In genomic region chr13:109426690-109426990, GRCh38 we compare ENCODE assay signal across 20 cellular contexts.
DNase-seq lines count a peak whose midpoint lies in the region; FAIRE-seq and TF ChIP-seq lines count a peak whose summit lies in the region.
"Had no signal": no experiment of that assay in that cellular context is flagged by ENCODE, and none has a peak within 500 bp of the region (broad histone marks: within the 10 kb centered on the region; RNA-seq: fewer than 3 reads in every experiment).

No MANE protein-coding gene starts in this region.

- no peaks in the 10 kb centered on the region for H3K36me3 Mint-ChIP-seq in astrocyte (ENCODE audit: low read depth, unreplicated experiment)
- H3K36me3 Mint-ChIP-seq: CD4-positive, CD25-positive, alpha-beta regulatory T cell; CD8-positive, alpha-beta memory T cell had no signal

- no peaks in the 10 kb centered on the region for H3K79me2 ChIP-seq in mammary epithelial cell (ENCODE audit: insufficient read depth, low read length)
- no peaks in the 10 kb centered on the region for H3K79me2 ChIP-seq in astrocyte (ENCODE audit: insufficient read depth, low read length)

- H3K4me1 Mint-ChIP-seq in astrocyte (ENCODE audit: low read depth, unreplicated experiment) = peaks cover 12% of the 10 kb centered on the region
- H3K4me1 Mint-ChIP-seq: CD4-positive, CD25-positive, alpha-beta regulatory T cell; CD8-positive, alpha-beta memory T cell had no signal

- intact Hi-C loops in mammary epithelial cell (cut with micrococcal nuclease) (no loop called here), breast epithelium (cut with DNase I; ENCODE audit: low total_unique reads) (no loop called here), prostate gland (cut with DNase I) (no loop called here)

- CTCF ChIA-PET in mammary epithelial cell (lab: Charles Lee; ENCODE audit: low non-redundant PET) = no interaction called here

- H2AFZ ChIP-seq in mammary epithelial cell (ENCODE audit: low read depth, low read length) = peak overlapping the region; percentile 37
- no peak overlapping the region for H2AFZ ChIP-seq in astrocyte (ENCODE audit: low read depth, low read length)

- H3K36me3 ChIP-seq in mammary epithelial cell (ENCODE audit: insufficient read depth, low read length) (no peaks in the 10 kb centered on the region), breast epithelium (no peaks in the 10 kb centered on the region), astrocyte (ENCODE audit: insufficient read depth, low read length) (no peaks in the 10 kb centered on the region), prostate gland (no peaks in the 10 kb centered on the region)
- H3K36me3 ChIP-seq: HAP-1 had no signal

- H3K9me3 ChIP-seq in mammary epithelial cell (replicated peaks; ENCODE audit: insufficient read depth, low read length) (peaks cover 4% of the 10 kb centered on the region), breast epithelium (no peaks in the 10 kb centered on the region), astrocyte (ENCODE audit: insufficient read depth, low read depth, low read length) (no peaks in the 10 kb centered on the region), prostate gland (no peaks in the 10 kb centered on the region)
- H3K9me3 ChIP-seq: A549, HAP-1 had no signal

- dilution Hi-C loops in mammary epithelial cell (cut with HindIII; ENCODE audit: low sequenced_read_pairs) = no loop called here

- BruUV-seq in mammary epithelial cell (replicated peaks; lab: Mats Ljungman, UMichigan) = no TSS peak

- H3K27ac ChIP-seq in mammary epithelial cell (ENCODE audit: insufficient read depth, low read depth, low read length) = no peak overlapping the region
- no peak overlapping the region for H3K27ac ChIP-seq in breast epithelium
- no peak overlapping the region for H3K27ac ChIP-seq in astrocyte (ENCODE audit: low read depth, low read length)
- H3K27ac ChIP-seq in prostate gland = no peak overlapping the region
- H3K27ac ChIP-seq: 22Rv1, A549 had no signal

- peaks cover 19% of the 10 kb centered on the region for H3K9me3 Mint-ChIP-seq in astrocyte (ENCODE audit: unreplicated experiment)

- peaks cover 8% of the 10 kb centered on the region for H3K4me1 ChIP-seq in mammary epithelial cell (ENCODE audit: insufficient read depth, low read length)
- no peaks in the 10 kb centered on the region for H3K4me1 ChIP-seq in breast epithelium
- H3K4me1 ChIP-seq in astrocyte (ENCODE audit: insufficient read depth, low read length) = no peaks in the 10 kb centered on the region
- H3K4me1 ChIP-seq in prostate gland (replicated peaks) = no peaks in the 10 kb centered on the region
- H3K4me1 ChIP-seq: A549, HAP-1 had no signal

- FAIRE-seq in astrocyte (lab: Jason Lieb, UNC) = no peak
- FAIRE-seq: A549, GM12878, GM19239, H1 had no signal

- no peak overlapping the region for H3K4me3 ChIP-seq in mammary epithelial cell (replicated peaks in 1 of 3; ENCODE audit: insufficient read depth in 1 of 3, low read depth in 2 of 3, low read length in 3 of 3)
- H3K4me3 ChIP-seq in breast epithelium = no peak overlapping the region
- H3K4me3 ChIP-seq in astrocyte (ENCODE audit: insufficient read depth, low read depth, low read length) = no peak overlapping the region
- no peak overlapping the region for H3K4me3 ChIP-seq in prostate gland
- H3K4me3 ChIP-seq: A549, GM12878, HAP-1 had no signal

- DNase-seq in mammary epithelial cell = no peak
- no peak for DNase-seq in breast epithelium (ENCODE audit: low spot score in 2 of 2)
- peak; percentile 14 for DNase-seq in astrocyte (ENCODE audit: low read depth)
- DNase-seq in iris pigment epithelial cell (ENCODE audit: low read depth) = peak; percentile 18
- no peak for DNase-seq in prostate gland (ENCODE audit: low spot score)
- no peak for DNase-seq in NCI-H1694 (lab: John Stamatoyannopoulos, UW)
- no peak for DNase-seq in NCI-H524 (lab: John Stamatoyannopoulos, UW)
- DNase-seq: C1 segment of cervical spinal cord; CD4-positive, CD25-positive, alpha-beta regulatory T cell; CD8-positive, alpha-beta memory T cell; COR-L47; DMS 273 treated with DMSO at 0.1 percent for 48 hours; DMS53; DND-41 had no signal

- H3K4me2 ChIP-seq in mammary epithelial cell (ENCODE audit: insufficient read depth, low read depth, low read length) (no peak overlapping the region), astrocyte (ENCODE audit: low read length) (no peak overlapping the region)
- H3K4me2 ChIP-seq: A549 had no signal

- TF ChIP-seq POLR2A in breast epithelium (IDR thresholded peaks at IDR 0.05) (no peak), prostate gland (IDR thresholded peaks at IDR 0.05) (no peak)

- in situ Hi-C loops in mammary epithelial cell (cut with MboI; ENCODE audit: low sequenced_read_pairs in 2 of 2) = loop anchor here in 1 of 2 donors (25.0 kb wide), 1 partner anchor 686 kb away; no protein-coding TSS in a partner anchor

- no peaks in the 10 kb centered on the region for H3K27me3 Mint-ChIP-seq in astrocyte (ENCODE audit: low read depth, unreplicated experiment)

- no peak overlapping the region for H3K9ac ChIP-seq in mammary epithelial cell (ENCODE audit: insufficient read depth, low read length)
- H3K9ac ChIP-seq in astrocyte (ENCODE audit: low read length) = no peak overlapping the region

- WGBS in mammary epithelial cell (ENCODE audit: low coverage, missing lambda C conversion rate) = 75% methylated on average over 1 of the region's 1 CpG
- WGBS in prostate gland = 86% methylated on average over 1 of the region's 1 CpG

- no peaks in the 10 kb centered on the region for H3K27me3 ChIP-seq in mammary epithelial cell (ENCODE audit: insufficient read depth, low read length)
- no peaks in the 10 kb centered on the region for H3K27me3 ChIP-seq in breast epithelium
- no peaks in the 10 kb centered on the region for H3K27me3 ChIP-seq in astrocyte (ENCODE audit: insufficient read depth, low read length)
- H3K27me3 ChIP-seq in prostate gland (replicated peaks; ENCODE audit: insufficient read depth) = no peaks in the 10 kb centered on the region

- H3K4me3 Mint-ChIP-seq in astrocyte (ENCODE audit: unreplicated experiment) = no peak overlapping the region
- H3K4me3 Mint-ChIP-seq: CD4-positive, CD25-positive, alpha-beta regulatory T cell; CD8-positive, alpha-beta memory T cell had no signal

- no peak overlapping the region for H3K27ac Mint-ChIP-seq in astrocyte (ENCODE audit: unreplicated experiment)
- H3K27ac Mint-ChIP-seq: CD4-positive, CD25-positive, alpha-beta regulatory T cell had no signal

- H4K20me1 ChIP-seq in mammary epithelial cell (ENCODE audit: insufficient read depth, low read length) (no peaks in the 10 kb centered on the region), astrocyte (ENCODE audit: insufficient read depth, low read length) (no peaks in the 10 kb centered on the region)

- TF ChIP-seq CTCF in mammary epithelial cell (conservative IDR thresholded peaks at IDR 0.05 in 1 of 2, IDR thresholded peaks at IDR 0.05 in 1 of 2; ENCODE audit: extremely low read depth in 1 of 2, insufficient read depth in 1 of 2, low read depth in 1 of 2, low read length in 2 of 2) (no peak), breast epithelium (IDR thresholded peaks at IDR 0.05) (no peak), astrocyte (IDR thresholded peaks at IDR 0.05; ENCODE audit: insufficient read depth, low read depth, low read length) (no peak), prostate gland (IDR thresholded peaks at IDR 0.05) (no peak)

Comparison
In these comparisons a context has a peak if more than half of its experiments do, and no peak if none do; other contexts are left out.
1. DNase-seq: peak in astrocyte (single experiment) and iris pigment epithelial cell (single experiment); none in mammary epithelial cell (single experiment), breast epithelium (0 of 2), prostate gland (single experiment), NCI-H1694 (single experiment) and NCI-H524 (0 of 2).